Comparison of ENCODE assay signal across 12 cellular contexts in genomic region chr3:69541059-69541471, GRCh38.
A peak's percentile ranks its signal among the peaks of the same experiment; 100 is the strongest.
DNase-seq lines count a peak whose midpoint lies in the region; ATAC-seq and TF ChIP-seq lines count a peak whose summit lies in the region.
"Had no signal": no experiment of that assay in that cellular context is flagged by ENCODE, and none has a peak within 500 bp of the region (broad histone marks: within the 10 kb centered on the region; RNA-seq: fewer than 3 reads in every experiment).

No MANE protein-coding gene starts in this region.

- no peaks in the 10 kb centered on the region for H3K9me3 Mint-ChIP-seq in endothelial cell (ENCODE audit: unreplicated experiment)

- DNase-seq in DMS 273 (lab: John Stamatoyannopoulos, UW; ENCODE audit: unreplicated experiment) (peak; percentile 69), DMS 273 treated with DMSO at 0.1 percent for 48 hours (lab: John Stamatoyannopoulos, UW) (no peak), endothelial cell (ENCODE audit: low spot score) (peak; percentile 18), lower leg skin (ENCODE audit: low spot score in 2 of 2) (peak; percentile 42 to 88), tibial nerve (ENCODE audit: low spot score in 2 of 2) (no peak), GM19238 (ENCODE audit: insufficient read length, low spot score) (no peak), erythroblast (lab: John Stamatoyannopoulos, UW) (no peak)
- DNase-seq: amniotic stem cell, Kasumi-1 had no signal

- no peaks in the 10 kb centered on the region for H3K9me3 ChIP-seq in tibial nerve
- H3K9me3 ChIP-seq: neutrophil had no signal

- H3K36me3 Mint-ChIP-seq in endothelial cell (ENCODE audit: low read depth, unreplicated experiment), result no peaks in the 10 kb centered on the region

- H3K4me3 Mint-ChIP-seq in endothelial cell (ENCODE audit: unreplicated experiment), result peak overlapping the region; percentile 91

- TF ChIP-seq CTCF in endothelial cell (IDR thresholded peaks at IDR 0.05; ENCODE audit: unreplicated experiment), result no peak
- no peak for TF ChIP-seq CTCF in lower leg skin (IDR thresholded peaks at IDR 0.05)
- no peak for TF ChIP-seq CTCF in tibial nerve (IDR thresholded peaks at IDR 0.05)

- H3K27me3 ChIP-seq in tibial nerve, result no peaks in the 10 kb centered on the region

- no peaks in the 10 kb centered on the region for H3K36me3 ChIP-seq in tibial nerve
- H3K36me3 ChIP-seq: neutrophil had no signal

- H3K4me3 ChIP-seq in lower leg skin (ENCODE audit: low read depth, poor library complexity, severe bottlenecking), result no peak overlapping the region
- peak overlapping the region; percentile 41 to 93 (median 58) for H3K4me3 ChIP-seq in tibial nerve

- H3K4me1 Mint-ChIP-seq in endothelial cell (ENCODE audit: unreplicated experiment), result peaks cover 22% of the 10 kb centered on the region

- peak overlapping the region in 2 of 4 donors; percentile 46 to 64 for H3K27ac ChIP-seq in tibial nerve
- H3K27ac ChIP-seq: 22Rv1, neutrophil had no signal

- no peak for ATAC-seq in HG03175 (IDR thresholded peaks at IDR 0.05; ENCODE audit: unreplicated experiment)

- 20 to 25% methylated on average over 19 of the region's 19 CpGs for WGBS in lower leg skin, 2 donors
- 12 to 14% methylated on average over 19 of the region's 19 CpGs for WGBS in tibial nerve, 2 donors

- intact Hi-C loops in lower leg skin (cut with DNase I; ENCODE audit: low total_unique reads), result no loop called here

- no peak for TF ChIP-seq EP300 in tibial nerve (IDR thresholded peaks at IDR 0.05)

- H3K27ac Mint-ChIP-seq in endothelial cell (ENCODE audit: unreplicated experiment), result peak overlapping the region; percentile 53

- H3K27me3 Mint-ChIP-seq in endothelial cell (ENCODE audit: unreplicated experiment), result no peaks in the 10 kb centered on the region

- H3K4me1 ChIP-seq in tibial nerve, result peaks cover 0 to 46% (median 2%) of the 10 kb centered on the region in 4 donors

- TF ChIP-seq POLR2A in lower leg skin (IDR thresholded peaks at IDR 0.05) (no peak), tibial nerve (IDR thresholded peaks at IDR 0.05) (no peak), erythroblast (IDR thresholded peaks at IDR 0.05; ENCODE audit: low read length) (no peak)

Comparison
In these comparisons a context has a peak if more than half of its experiments do, and no peak if none do; other contexts are left out.
1. DNase-seq: peak in DMS 273 (single experiment), endothelial cell (single experiment) and lower leg skin (2 of 2); none in DMS 273 treated with DMSO at 0.1 percent for 48 hours (single experiment), tibial nerve (0 of 2), GM19238 (single experiment) and erythroblast (0 of 2).